Comparison of ENCODE assay signal across 8 cellular contexts in the genomic region with DNA sequence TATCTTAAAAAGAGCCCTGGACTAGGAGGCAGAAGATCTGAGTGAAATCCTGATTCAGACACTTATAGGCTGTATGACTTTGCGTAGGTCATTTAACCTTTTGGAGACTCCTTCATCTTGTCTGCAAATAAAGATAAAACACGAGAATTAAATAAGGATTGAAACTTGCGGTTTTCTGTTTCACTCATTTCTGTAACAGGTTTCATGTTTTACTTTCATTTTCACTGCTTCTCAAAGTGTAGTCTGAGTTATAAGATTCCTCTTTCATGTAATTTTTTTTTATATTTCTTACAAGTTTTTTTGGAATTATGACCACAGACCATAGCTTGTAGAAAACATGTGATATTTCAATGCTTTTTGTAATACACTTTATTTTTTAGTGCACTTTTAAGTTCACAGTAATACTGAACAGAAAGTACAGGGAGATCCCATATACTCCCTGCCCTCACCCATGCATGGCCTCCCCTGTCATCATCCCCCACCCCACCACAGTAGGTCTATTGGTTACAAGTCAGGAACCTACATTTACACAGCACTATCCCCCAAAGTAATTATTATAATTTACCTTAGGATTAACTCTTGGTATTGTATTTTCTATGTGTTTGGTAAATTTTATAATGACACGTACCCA.
DNase-seq lines count a peak whose midpoint lies in the region; ATAC-seq and TF ChIP-seq lines count a peak whose summit lies in the region.

No MANE protein-coding gene starts in this region.

- H3K36me3 Mint-ChIP-seq in GM23338 (ENCODE audit: low read depth): no peaks in the 10 kb centered on the region
- no peaks in the 10 kb centered on the region for H3K36me3 Mint-ChIP-seq in central memory CD8-positive, alpha-beta T cell (ENCODE audit: insufficient read depth)

- no peak for TF ChIP-seq CTCF in GM23338 (conservative IDR thresholded peaks at IDR 0.05; ENCODE audit: low read depth in 2 of 2)
- no peak for TF ChIP-seq CTCF in ovary (IDR thresholded peaks at IDR 0.05)

- TF ChIP-seq EP300 in ovary (IDR thresholded peaks at IDR 0.05): no peak

- intact Hi-C loops in ovary (cut with DNase I): no loop called here

- ATAC-seq in GM23338: no peak
- ATAC-seq in central memory CD8-positive, alpha-beta T cell (replicated peaks; ENCODE audit: extremely low read depth, poor library complexity, severe bottlenecking): peak; percentile 61

- WGBS in ovary, 3 donors: 14 to 24% (median 19%) methylated on average over 4 of the region's 4 CpGs

- H4K20me1 ChIP-seq in GM23338 (replicated peaks; ENCODE audit: insufficient read depth): no peaks in the 10 kb centered on the region

- H3K4me1 ChIP-seq in GM23338 (ENCODE audit: insufficient read depth) (peaks cover 11% of the 10 kb centered on the region), ovary (ENCODE audit: insufficient read depth) (peaks cover 2% of the 10 kb centered on the region)

- H2AFZ ChIP-seq in GM23338: no peak overlapping the region

- H3K27ac ChIP-seq in GM23338 (ENCODE audit: low read depth) (no peak overlapping the region), ovary (no peak overlapping the region)

- no peak for TF ChIP-seq POLR2A in ovary (IDR thresholded peaks at IDR 0.05)

- H3K9me3 ChIP-seq in ovary: no peaks in the 10 kb centered on the region

- H3K27ac Mint-ChIP-seq in GM23338: peak overlapping the region; percentile 26; the same call in 1 of the 2 replicates
- peak overlapping the region; percentile 35 for H3K27ac Mint-ChIP-seq in central memory CD8-positive, alpha-beta T cell (ENCODE audit: low read depth)

- no peaks in the 10 kb centered on the region for H3K9me3 Mint-ChIP-seq in GM23338
- no peaks in the 10 kb centered on the region for H3K9me3 Mint-ChIP-seq in central memory CD8-positive, alpha-beta T cell

- no peak overlapping the region for H3K4me2 ChIP-seq in GM23338

- DNase-seq in NCI-H2107 treated with DMSO at 0.1 percent for 48 hours (lab: John Stamatoyannopoulos, UW; ENCODE audit: unreplicated experiment) (peak; percentile 4), NCI-H2107 (lab: John Stamatoyannopoulos, UW) (no peak), GM23338 (ENCODE audit: low spot score) (no peak), NAMALWA (ENCODE audit: low spot score) (peak; percentile 67), ovary (no peak), amniotic stem cell (lab: John Stamatoyannopoulos, UW) (no peak), SIG-M5 (lab: John Stamatoyannopoulos, UW) (no peak)
- no peak for DNase-seq in central memory CD8-positive, alpha-beta T cell (ENCODE audit: low spot score in 2 of 2)

- no peaks in the 10 kb centered on the region for H3K27me3 ChIP-seq in GM23338 (ENCODE audit: insufficient read depth)
- no peaks in the 10 kb centered on the region for H3K27me3 ChIP-seq in ovary

- no peak overlapping the region for H3K4me3 ChIP-seq in GM23338
- H3K4me3 ChIP-seq in ovary: peak overlapping the region; percentile 16

- H3K9me2 ChIP-seq in GM23338 (ENCODE audit: insufficient read depth): no peaks in the 10 kb centered on the region

- H3K4me3 Mint-ChIP-seq in GM23338: no peak overlapping the region
- peak overlapping the region; percentile 64 for H3K4me3 Mint-ChIP-seq in central memory CD8-positive, alpha-beta T cell

- H3F3A ChIP-seq in GM23338 (replicated peaks; ENCODE audit: low read depth): no peaks in the 10 kb centered on the region

- peaks cover 27% of the 10 kb centered on the region for H3K4me1 Mint-ChIP-seq in GM23338
- H3K4me1 Mint-ChIP-seq in central memory CD8-positive, alpha-beta T cell: peaks cover 25% of the 10 kb centered on the region

- peaks cover 3% of the 10 kb centered on the region for H3K27me3 Mint-ChIP-seq in GM23338 (ENCODE audit: insufficient read depth, low read depth, poor library complexity)
- H3K27me3 Mint-ChIP-seq in central memory CD8-positive, alpha-beta T cell: peaks cover 12% of the 10 kb centered on the region

- H3K79me2 ChIP-seq in GM23338 (replicated peaks; ENCODE audit: insufficient read depth): no peaks in the 10 kb centered on the region

- H3K36me3 ChIP-seq in GM23338 (ENCODE audit: insufficient read depth): no peaks in the 10 kb centered on the region
- no peaks in the 10 kb centered on the region for H3K36me3 ChIP-seq in ovary

TF ChIP-seq in GM23338, 12 proteins besides CTCF, POLR2A, EP300 and RAD21:
- TF ChIP-seq ZNF331 (CRISPR knock-in tag; IDR thresholded peaks at IDR 0.05; ENCODE audit: low read depth) (no peak), JUNB (IDR thresholded peaks at IDR 0.05; ENCODE audit: unreplicated experiment) (no peak)
- TF ChIP-seq, protein P1, sequence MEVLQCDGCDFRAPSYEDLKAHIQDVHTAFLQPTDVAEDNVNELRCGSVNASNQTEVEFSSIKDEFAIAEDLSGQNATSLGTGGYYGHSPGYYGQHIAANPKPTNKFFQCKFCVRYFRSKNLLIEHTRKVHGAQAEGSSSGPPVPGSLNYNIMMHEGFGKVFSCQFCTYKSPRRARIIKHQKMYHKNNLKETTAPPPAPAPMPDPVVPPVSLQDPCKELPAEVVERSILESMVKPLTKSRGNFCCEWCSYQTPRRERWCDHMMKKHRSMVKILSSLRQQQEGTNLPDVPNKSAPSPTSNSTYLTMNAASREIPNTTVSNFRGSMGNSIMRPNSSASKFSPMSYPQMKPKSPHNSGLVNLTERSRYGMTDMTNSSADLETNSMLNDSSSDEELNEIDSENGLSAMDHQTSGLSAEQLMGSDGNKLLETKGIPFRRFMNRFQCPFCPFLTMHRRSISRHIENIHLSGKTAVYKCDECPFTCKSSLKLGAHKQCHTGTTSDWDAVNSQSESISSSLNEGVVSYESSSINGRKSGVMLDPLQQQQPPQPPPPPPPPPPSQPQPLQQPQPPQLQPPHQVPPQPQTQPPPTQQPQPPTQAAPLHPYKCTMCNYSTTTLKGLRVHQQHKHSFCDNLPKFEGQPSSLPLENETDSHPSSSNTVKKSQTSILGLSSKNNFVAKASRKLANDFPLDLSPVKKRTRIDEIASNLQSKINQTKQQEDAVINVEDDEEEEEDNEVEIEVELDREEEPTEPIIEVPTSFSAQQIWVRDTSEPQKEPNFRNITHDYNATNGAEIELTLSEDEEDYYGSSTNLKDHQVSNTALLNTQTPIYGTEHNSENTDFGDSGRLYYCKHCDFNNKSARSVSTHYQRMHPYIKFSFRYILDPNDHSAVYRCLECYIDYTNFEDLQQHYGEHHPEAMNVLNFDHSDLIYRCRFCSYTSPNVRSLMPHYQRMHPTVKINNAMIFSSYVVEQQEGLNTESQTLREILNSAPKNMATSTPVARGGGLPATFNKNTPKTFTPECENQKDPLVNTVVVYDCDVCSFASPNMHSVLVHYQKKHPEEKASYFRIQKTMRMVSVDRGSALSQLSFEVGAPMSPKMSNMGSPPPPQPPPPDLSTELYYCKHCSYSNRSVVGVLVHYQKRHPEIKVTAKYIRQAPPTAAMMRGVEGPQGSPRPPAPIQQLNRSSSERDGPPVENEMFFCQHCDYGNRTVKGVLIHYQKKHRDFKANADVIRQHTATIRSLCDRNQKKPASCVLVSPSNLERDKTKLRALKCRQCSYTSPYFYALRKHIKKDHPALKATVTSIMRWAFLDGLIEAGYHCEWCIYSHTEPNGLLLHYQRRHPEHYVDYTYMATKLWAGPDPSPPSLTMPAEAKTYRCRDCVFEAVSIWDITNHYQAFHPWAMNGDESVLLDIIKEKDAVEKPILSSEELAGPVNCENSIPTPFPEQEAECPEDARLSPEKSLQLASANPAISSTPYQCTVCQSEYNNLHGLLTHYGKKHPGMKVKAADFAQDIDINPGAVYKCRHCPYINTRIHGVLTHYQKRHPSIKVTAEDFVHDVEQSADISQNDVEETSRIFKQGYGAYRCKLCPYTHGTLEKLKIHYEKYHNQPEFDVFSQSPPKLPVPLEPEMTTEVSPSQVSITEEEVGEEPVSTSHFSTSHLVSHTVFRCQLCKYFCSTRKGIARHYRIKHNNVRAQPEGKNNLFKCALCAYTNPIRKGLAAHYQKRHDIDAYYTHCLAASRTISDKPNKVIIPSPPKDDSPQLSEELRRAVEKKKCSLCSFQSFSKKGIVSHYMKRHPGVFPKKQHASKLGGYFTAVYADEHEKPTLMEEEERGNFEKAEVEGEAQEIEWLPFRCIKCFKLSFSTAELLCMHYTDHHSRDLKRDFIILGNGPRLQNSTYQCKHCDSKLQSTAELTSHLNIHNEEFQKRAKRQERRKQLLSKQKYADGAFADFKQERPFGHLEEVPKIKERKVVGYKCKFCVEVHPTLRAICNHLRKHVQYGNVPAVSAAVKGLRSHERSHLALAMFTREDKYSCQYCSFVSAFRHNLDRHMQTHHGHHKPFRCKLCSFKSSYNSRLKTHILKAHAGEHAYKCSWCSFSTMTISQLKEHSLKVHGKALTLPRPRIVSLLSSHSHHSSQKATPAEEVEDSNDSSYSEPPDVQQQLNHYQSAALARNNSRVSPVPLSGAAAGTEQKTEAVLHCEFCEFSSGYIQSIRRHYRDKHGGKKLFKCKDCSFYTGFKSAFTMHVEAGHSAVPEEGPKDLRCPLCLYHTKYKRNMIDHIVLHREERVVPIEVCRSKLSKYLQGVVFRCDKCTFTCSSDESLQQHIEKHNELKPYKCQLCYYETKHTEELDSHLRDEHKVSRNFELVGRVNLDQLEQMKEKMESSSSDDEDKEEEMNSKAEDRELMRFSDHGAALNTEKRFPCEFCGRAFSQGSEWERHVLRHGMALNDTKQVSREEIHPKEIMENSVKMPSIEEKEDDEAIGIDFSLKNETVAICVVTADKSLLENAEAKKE (CRISPR knock-in tag; IDR thresholded peaks at IDR 0.05): no peak

Comparison
In these comparisons a context has a peak if more than half of its experiments do, and no peak if none do; other contexts are left out.
1. DNase-seq: peak in NCI-H2107 treated with DMSO at 0.1 percent for 48 hours (single experiment) and NAMALWA (single experiment); none in NCI-H2107 (single experiment), GM23338 (single experiment), central memory CD8-positive, alpha-beta T cell (0 of 2), ovary (0 of 5), amniotic stem cell (single experiment) and SIG-M5 (single experiment).